Comparison of ENCODE assay signal across 1 cellular context in genomic region chr3:47008258-47008671, GRCh38.
TF ChIP-seq lines count a peak whose summit lies in the region.

No MANE protein-coding gene starts in this region.

TF ChIP-seq in HepG2, 621 proteins besides CTCF, POLR2A, EP300 and RAD21:
- no peak for TF ChIP-seq ONECUT2 (CRISPR knock-in tag; IDR thresholded peaks at IDR 0.05)
- TF ChIP-seq, protein P1, sequence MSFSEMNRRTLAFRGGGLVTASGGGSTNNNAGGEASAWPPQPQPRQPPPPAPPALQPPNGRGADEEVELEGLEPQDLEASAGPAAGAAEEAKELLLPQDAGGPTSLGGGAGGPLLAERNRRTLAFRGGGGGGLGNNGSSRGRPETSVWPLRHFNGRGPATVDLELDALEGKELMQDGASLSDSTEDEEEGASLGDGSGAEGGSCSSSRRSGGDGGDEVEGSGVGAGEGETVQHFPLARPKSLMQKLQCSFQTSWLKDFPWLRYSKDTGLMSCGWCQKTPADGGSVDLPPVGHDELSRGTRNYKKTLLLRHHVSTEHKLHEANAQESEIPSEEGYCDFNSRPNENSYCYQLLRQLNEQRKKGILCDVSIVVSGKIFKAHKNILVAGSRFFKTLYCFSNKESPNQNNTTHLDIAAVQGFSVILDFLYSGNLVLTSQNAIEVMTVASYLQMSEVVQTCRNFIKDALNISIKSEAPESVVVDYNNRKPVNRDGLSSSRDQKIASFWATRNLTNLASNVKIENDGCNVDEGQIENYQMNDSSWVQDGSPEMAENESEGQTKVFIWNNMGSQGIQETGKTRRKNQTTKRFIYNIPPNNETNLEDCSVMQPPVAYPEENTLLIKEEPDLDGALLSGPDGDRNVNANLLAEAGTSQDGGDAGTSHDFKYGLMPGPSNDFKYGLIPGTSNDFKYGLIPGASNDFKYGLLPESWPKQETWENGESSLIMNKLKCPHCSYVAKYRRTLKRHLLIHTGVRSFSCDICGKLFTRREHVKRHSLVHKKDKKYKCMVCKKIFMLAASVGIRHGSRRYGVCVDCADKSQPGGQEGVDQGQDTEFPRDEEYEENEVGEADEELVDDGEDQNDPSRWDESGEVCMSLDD (CRISPR knock-in tag; IDR thresholded peaks at IDR 0.05; ENCODE audit: borderline replicate concordance): no peak
- TF ChIP-seq ZNF317 (CRISPR knock-in tag; IDR thresholded peaks at IDR 0.05): no peak
- TF ChIP-seq, protein P2, sequence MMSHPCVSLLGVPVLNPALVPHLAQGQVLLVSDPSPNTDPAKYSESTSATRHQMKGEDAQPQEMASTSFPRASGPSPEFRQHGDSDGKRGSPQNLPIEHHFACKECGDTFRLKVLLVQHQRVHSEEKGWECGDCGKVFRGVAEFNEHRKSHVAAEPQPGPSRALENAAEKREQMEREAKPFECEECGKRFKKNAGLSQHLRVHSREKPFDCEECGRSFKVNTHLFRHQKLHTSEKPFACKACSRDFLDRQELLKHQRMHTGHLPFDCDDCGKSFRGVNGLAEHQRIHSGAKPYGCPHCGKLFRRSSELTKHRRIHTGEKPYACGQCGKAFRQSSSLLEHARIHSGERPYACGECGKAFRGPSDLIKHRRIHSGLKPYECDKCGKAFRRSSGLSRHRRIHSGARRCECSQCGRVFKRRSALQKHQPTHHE (CRISPR knock-in tag; IDR thresholded peaks at IDR 0.05; ENCODE audit: borderline replicate concordance): no peak
- no peak for TF ChIP-seq HNF1B (CRISPR knock-in tag; IDR thresholded peaks at IDR 0.05)
- TF ChIP-seq NCOR1 (IDR thresholded peaks at IDR 0.05; ENCODE audit: borderline replicate concordance, low read length): no peak
- TF ChIP-seq, protein P3, sequence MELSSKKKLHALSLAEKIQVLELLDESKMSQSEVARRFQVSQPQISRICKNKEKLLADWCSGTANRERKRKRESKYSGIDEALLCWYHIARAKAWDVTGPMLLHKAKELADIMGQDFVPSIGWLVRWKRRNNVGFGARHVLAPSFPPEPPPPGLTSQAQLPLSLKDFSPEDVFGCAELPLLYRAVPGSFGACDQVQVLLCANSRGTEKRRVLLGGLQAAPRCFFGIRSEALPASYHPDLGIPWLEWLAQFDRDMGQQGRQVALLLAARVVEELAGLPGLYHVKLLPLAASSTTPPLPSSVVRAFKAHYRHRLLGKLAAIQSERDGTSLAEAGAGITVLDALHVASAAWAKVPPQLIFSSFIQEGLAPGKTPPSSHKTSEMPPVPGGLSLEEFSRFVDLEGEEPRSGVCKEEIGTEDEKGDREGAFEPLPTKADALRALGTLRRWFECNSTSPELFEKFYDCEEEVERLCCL (CRISPR knock-in tag; IDR thresholded peaks at IDR 0.05; ENCODE audit: borderline replicate concordance): no peak
- TF ChIP-seq CENPX (CRISPR knock-in tag; IDR thresholded peaks at IDR 0.05): no peak
- TF ChIP-seq ESRRA (CRISPR knock-in tag; IDR thresholded peaks at IDR 0.05; ENCODE audit: low read depth): no peak
- no peak for TF ChIP-seq NR3C1 (CRISPR knock-in tag; IDR thresholded peaks at IDR 0.05)
- TF ChIP-seq MEIS1 (CRISPR knock-in tag; IDR thresholded peaks at IDR 0.05; ENCODE audit: borderline replicate concordance): no peak
- TF ChIP-seq MAFF (IDR thresholded peaks at IDR 0.05; ENCODE audit: low read depth, low read length): no peak
- no peak for TF ChIP-seq YY1 (IDR thresholded peaks at IDR 0.05; ENCODE audit: insufficient read depth, insufficient replicate concordance, low read depth, low read length)
- TF ChIP-seq ZNF616 (CRISPR knock-in tag; IDR thresholded peaks at IDR 0.05; ENCODE audit: low read depth): no peak
- TF ChIP-seq EEA1 (CRISPR knock-in tag; IDR thresholded peaks at IDR 0.05; ENCODE audit: borderline replicate concordance): no peak
- TF ChIP-seq HOMEZ (CRISPR knock-in tag; IDR thresholded peaks at IDR 0.05; ENCODE audit: low read depth): no peak
- TF ChIP-seq MAFG (CRISPR knock-in tag; IDR thresholded peaks at IDR 0.05): no peak
- no peak for TF ChIP-seq ZNF780A (CRISPR knock-in tag; IDR thresholded peaks at IDR 0.05)
- no peak for TF ChIP-seq ZNF12 (CRISPR knock-in tag; IDR thresholded peaks at IDR 0.05)
- TF ChIP-seq HNF1A (IDR thresholded peaks at IDR 0.05; ENCODE audit: low read depth): no peak
- TF ChIP-seq HNF1A (CRISPR knock-in tag; IDR thresholded peaks at IDR 0.05; ENCODE audit: borderline replicate concordance): no peak
